8 cellular contexts compared by ENCODE assay signal in the genomic region with DNA sequence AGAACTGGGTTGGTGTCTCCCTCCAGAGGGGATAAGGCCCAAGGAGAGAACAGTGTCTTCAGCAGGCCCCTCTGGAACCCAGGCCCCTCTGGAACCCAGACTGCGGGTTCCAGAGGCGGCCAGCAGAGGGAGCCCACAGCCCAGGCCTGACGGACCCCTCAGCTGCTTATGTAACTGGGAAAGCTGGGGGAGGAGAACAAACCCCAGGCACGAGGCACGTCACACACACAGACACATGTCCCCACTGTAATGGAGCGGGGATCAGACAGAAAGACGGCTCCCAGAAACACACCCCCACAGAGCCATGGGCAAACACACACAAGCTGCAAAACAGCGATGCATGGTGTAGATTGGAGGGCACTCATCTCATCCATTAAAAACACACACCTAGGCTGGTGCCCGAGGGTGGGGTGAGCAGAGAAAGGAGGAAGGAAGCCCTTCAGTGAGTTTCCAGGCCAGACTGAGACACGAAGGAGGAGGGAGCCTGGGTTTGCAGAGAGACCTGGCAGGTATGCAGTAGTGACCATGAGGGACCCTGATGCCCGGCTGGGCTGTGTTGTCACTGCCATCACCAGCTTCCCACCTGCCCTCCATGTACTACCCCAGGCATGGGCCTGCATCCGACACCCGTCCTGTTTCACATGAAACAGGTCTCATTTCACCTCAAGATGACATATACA. TPM values are rescaled to one million over a fixed set of nuclear protein-coding genes. Genes with fewer than 3 reads are reported as not detected.
DNase-seq lines count a peak whose midpoint lies in the region; ATAC-seq and TF ChIP-seq lines count a peak whose summit lies in the region.

No MANE protein-coding gene starts in this region.

- 19 to 29% methylated on average over 9 to 13 of the region's 13 CpGs for WGBS in tibial nerve, 2 donors

- peak overlapping the region; percentile 58 to 99 (median 91) for H3K27ac ChIP-seq in tibial nerve

- no peaks in the 10 kb centered on the region for H3K36me3 Mint-ChIP-seq in glutamatergic neuron (ENCODE audit: unreplicated experiment)

- H3K4me1 Mint-ChIP-seq in glutamatergic neuron (ENCODE audit: low read depth, unreplicated experiment): peaks cover 30% of the 10 kb centered on the region

- H3K4me1 ChIP-seq in tibial nerve: peaks cover 0 to 83% (median 56%) of the 10 kb centered on the region in 4 donors

- H3K27me3 Mint-ChIP-seq in glutamatergic neuron (ENCODE audit: unreplicated experiment): peaks cover 17% of the 10 kb centered on the region

- TF ChIP-seq POLR2A in tibial nerve (IDR thresholded peaks at IDR 0.05): peak in 1 of 2 donors; percentile 49

- peak overlapping the region; percentile 80 for H3K27ac Mint-ChIP-seq in glutamatergic neuron (ENCODE audit: unreplicated experiment)

- peak; percentile 95 for TF ChIP-seq CTCF in AG09309 (IDR thresholded peaks at IDR 0.05; ENCODE audit: control insufficient read depth, insufficient read depth, low read depth, low read length, missing control alignments)
- peak; percentile 86 for TF ChIP-seq CTCF in glutamatergic neuron (IDR thresholded peaks at IDR 0.05; ENCODE audit: partially characterized antibody, unreplicated experiment)
- peak; percentile 93 to 99 (median 95) for TF ChIP-seq CTCF in tibial nerve (IDR thresholded peaks at IDR 0.05)

- H3K4me3 ChIP-seq in AG09309 (ENCODE audit: control insufficient read depth, low read depth, low read length): no peak overlapping the region
- H3K4me3 ChIP-seq in tibial nerve: no peak overlapping the region

- TF ChIP-seq EP300 in tibial nerve (IDR thresholded peaks at IDR 0.05): peak; percentile 34 to 86

- no peak for DNase-seq in AG09309 (ENCODE audit: low read depth)
- DNase-seq in NCI-H1417 treated with DMSO at 0.1 percent for 48 hours (lab: John Stamatoyannopoulos, UW): peak; percentile 18
- DNase-seq in SKM-1 treated with dmso at 0.1 percent for 144 hours (lab: John Stamatoyannopoulos, UW; ENCODE audit: unreplicated experiment): peak; percentile 87
- DNase-seq in activated naive CD4-positive, alpha-beta T cell treated with anti-CD3 and anti-CD28 coated beads, Interleukin-2, amount 50 U/mL, for 16 hours: peak; percentile 79
- peak; percentile 83 for DNase-seq in glutamatergic neuron
- DNase-seq in pons (ENCODE audit: low spot score): peak; percentile 96
- DNase-seq in tibial nerve (ENCODE audit: low spot score in 2 of 2): peak; percentile 68 to 69

- H3K27me3 ChIP-seq in tibial nerve: no peaks in the 10 kb centered on the region

- peaks cover 6% of the 10 kb centered on the region for H3K9me3 Mint-ChIP-seq in glutamatergic neuron (ENCODE audit: unreplicated experiment)

- H3K4me3 Mint-ChIP-seq in glutamatergic neuron (ENCODE audit: unreplicated experiment): peak overlapping the region; percentile 34

- H3K36me3 ChIP-seq in tibial nerve: no peaks in the 10 kb centered on the region

- ATAC-seq in GM19395 (IDR thresholded peaks at IDR 0.05; ENCODE audit: unreplicated experiment): peak; percentile 40

- no peaks in the 10 kb centered on the region for H3K9me3 ChIP-seq in tibial nerve

RNA-seq across cellular contexts. Expression of a gene that starts 2.8 kb away (rescaled TPM):
- 45.9 TPM for total RNA-seq in glutamatergic neuron (ENCODE audit: unreplicated experiment)
- 10 to 100 TPM; 42.6 to 73.9 (median 50.7) TPM for total RNA-seq in tibial nerve

RNA-seq across cellular contexts. Expression of a gene that starts 14.4 kb away (rescaled TPM):
- total RNA-seq in glutamatergic neuron (ENCODE audit: unreplicated experiment) (not detected), tibial nerve (100 to 1,000 TPM; 173 to 211 (median 201) TPM)

RNA-seq across cellular contexts. Expression of a gene that starts 19.8 kb away (rescaled TPM):
- total RNA-seq in glutamatergic neuron (ENCODE audit: unreplicated experiment) (2.0 TPM), tibial nerve (under 1 TPM in 1 of 4 donors, not detected in 3; 0.60 TPM)

RNA-seq across cellular contexts. Expression of a gene that starts 31.2 kb away (rescaled TPM):
- not detected for total RNA-seq in glutamatergic neuron (ENCODE audit: unreplicated experiment)
- 10 to 100 TPM in 1 of 4 donors, 1 to 10 TPM in 3; 6.5 to 13.5 (median 8.8) TPM for total RNA-seq in tibial nerve

RNA-seq across cellular contexts. Expression of a gene that starts 50.2 kb away (rescaled TPM):
- not detected for total RNA-seq in glutamatergic neuron (ENCODE audit: unreplicated experiment)
- total RNA-seq in tibial nerve: 1 to 10 TPM in 3 of 4 donors, under 1 TPM in 1; 0.90 to 5.0 (median 2.1) TPM

Comparison
In these comparisons a context has a peak if more than half of its experiments do, and no peak if none do; other contexts are left out.
1. RNA of a gene that starts 14.4 kb away (total RNA-seq): 173 to 211 TPM in tibial nerve; not detected in glutamatergic neuron (single experiment); every median in the first group is over 100 times any median in the second.
2. Peak in every context shown above with its lines, with median percentiles within 50 percentile points of each other: CTCF ChIP-seq.